25 cellular contexts compared by ENCODE assay signal in genomic region chr7:80458822-80459725, GRCh38. TPM values are rescaled to one million over a fixed set of nuclear protein-coding genes. Genes with fewer than 3 reads are reported as not detected.
DNase-seq lines count a peak whose midpoint lies in the region; ATAC-seq, FAIRE-seq and TF ChIP-seq lines count a peak whose summit lies in the region.
"Had no signal": no experiment of that assay in that cellular context is flagged by ENCODE, and none has a peak within 500 bp of the region (broad histone marks: within the 10 kb centered on the region; RNA-seq: fewer than 3 reads in every experiment).

No MANE protein-coding gene starts in this region.

- H3K36me3 Mint-ChIP-seq in endodermal cell (ENCODE audit: low read depth) = no peaks in the 10 kb centered on the region

- 39% methylated on average over 6 of the region's 6 CpGs for WGBS in liver
- WGBS in endodermal cell (ENCODE audit: insufficient coverage in 1 of 2, insufficient read length in 1 of 2), 2 experiments = 86 to 96% methylated on average over 6 of the region's 6 CpGs

- H3K9me3 ChIP-seq in liver (ENCODE audit: control insufficient read depth in 4 of 4, low read length in 3 of 4) (no peaks in the 10 kb centered on the region), endodermal cell (ENCODE audit: control insufficient read depth, low read length) (no peaks in the 10 kb centered on the region)
- H3K9me3 ChIP-seq: BE2C, SK-N-SH had no signal

- TF ChIP-seq POLR2A in GM12892 (IDR thresholded peaks at IDR 0.05; ENCODE audit: low read depth, low read length) = no peak

- H3K36me3 ChIP-seq in liver (ENCODE audit: control insufficient read depth in 4 of 4, insufficient read depth in 3 of 4, low read depth in 1 of 4, low read length in 3 of 4) (no peaks in the 10 kb centered on the region), endodermal cell (ENCODE audit: control insufficient read depth, insufficient read depth, low read length) (no peaks in the 10 kb centered on the region)
- H3K36me3 ChIP-seq: BE2C had no signal

- no peaks in the 10 kb centered on the region for H3K9me3 Mint-ChIP-seq in endodermal cell

- H3K4me1 ChIP-seq in liver (ENCODE audit: control insufficient read depth in 4 of 4, insufficient read depth in 4 of 4, low read length in 3 of 4) (peaks cover 0 to 1% (median 0%) of the 10 kb centered on the region in 4 donors), endodermal cell (ENCODE audit: control insufficient read depth, insufficient read depth, low read length) (no peaks in the 10 kb centered on the region)
- H3K4me1 ChIP-seq: BE2C had no signal

- H3K4me3 ChIP-seq in liver (ENCODE audit: low read depth in 1 of 3, low read length in 3 of 3) (peak overlapping the region; percentile 24 to 56 (median 43)), endodermal cell (ENCODE audit: low read length) (no peak overlapping the region)

- H3K27me3 ChIP-seq in liver (ENCODE audit: control insufficient read depth in 4 of 4, insufficient read depth in 4 of 4, low read length in 3 of 4) (no peaks in the 10 kb centered on the region), endodermal cell (ENCODE audit: control insufficient read depth, insufficient read depth, low read length, poor library complexity, severe bottlenecking) (no peaks in the 10 kb centered on the region)
- H3K27me3 ChIP-seq: BE2C had no signal

- no peak for TF ChIP-seq RAD21 in liver (IDR thresholded peaks at IDR 0.05)

- DNase-seq in RPMI7951 (ENCODE audit: low read depth) (peak; percentile 8), NCI-H524 (lab: John Stamatoyannopoulos, UW) (no peak), endodermal cell (no peak), GM12892 (ENCODE audit: insufficient read length) (no peak), GF-D8 (lab: John Stamatoyannopoulos, UW) (no peak)
- DNase-seq: BE2C, EL, NCI-H1105, NCI-H1694, NCI-H2081, NCI-H2171, NCI-H345, NCI-H524 treated with DMSO at 0.1 percent for 48 hours, NCI-H82, SHP77 treated with DMSO at 0.1 percent for 48 hours, SK-N-SH had no signal

- peak; percentile 78 for ATAC-seq in GM18868 (IDR thresholded peaks at IDR 0.05; ENCODE audit: unreplicated experiment)
- peak; percentile 61 for ATAC-seq in HG03432 (IDR thresholded peaks at IDR 0.05; ENCODE audit: unreplicated experiment)

- H3K27ac Mint-ChIP-seq in endodermal cell = no peak overlapping the region

- H3K4me3 Mint-ChIP-seq in endodermal cell = no peak overlapping the region

- H3K9ac ChIP-seq in liver (ENCODE audit: low read depth in 1 of 2, low read length in 2 of 2) (peak overlapping the region in 1 of 2 donors; percentile 82), endodermal cell (ENCODE audit: extremely low read depth, low read length, poor library complexity, severe bottlenecking) (no peak overlapping the region)
- H3K9ac ChIP-seq: KMS-11, SK-N-SH had no signal

- H3K27ac ChIP-seq in liver (ENCODE audit: low read depth in 1 of 2, low read length in 2 of 2) (no peak overlapping the region), endodermal cell (ENCODE audit: low read depth, low read length) (no peak overlapping the region)
- H3K27ac ChIP-seq: HL-60, KMS-11, RWPE1 had no signal

- H3K4me1 Mint-ChIP-seq in endodermal cell = no peaks in the 10 kb centered on the region

- H3K27me3 Mint-ChIP-seq in endodermal cell (ENCODE audit: insufficient read depth) = no peaks in the 10 kb centered on the region

- TF ChIP-seq CTCF in liver (IDR thresholded peaks at IDR 0.05; ENCODE audit: low read depth, low read length, missing input control) (no peak), endodermal cell (conservative IDR thresholded peaks at IDR 0.05) (no peak)

- FAIRE-seq in GM12892 (lab: Jason Lieb, UNC) = no peak
- FAIRE-seq: A204.1, D721Med had no signal

TF ChIP-seq in liver, 16 proteins besides CTCF, POLR2A, EP300 and RAD21:
- TF ChIP-seq HNF4A (conservative IDR thresholded peaks at IDR 0.05) (peak; percentile 47 to 48), RXRA (IDR thresholded peaks at IDR 0.05) (peak in 1 of 2 donors; percentile 3), TAF1 (conservative IDR thresholded peaks at IDR 0.05) (no peak)

RNA-seq across cellular contexts. Expression of gene GNAT3, which starts 52.8 kb away (rescaled TPM):
- not detected in 2 replicates for total RNA-seq in RPMI7951 (2014; rRNA removed; shearing (Covaris generic))
- total RNA-seq in liver (not detected), endodermal cell (not detected)
- not detected for polyA plus RNA-seq in liver
- polyA plus RNA-seq in endodermal cell (2013, experiment 1 of 2) = not detected
- not detected for polyA plus RNA-seq in endodermal cell (2013, experiment 2 of 2)
- not detected for polyA plus RNA-seq in GM12892 (2012; ENCODE audit: missing spikeins)
- total RNA-seq: HT-29 had no signal
- polyA plus RNA-seq: SK-N-SH had no signal
